8 cellular contexts compared by ENCODE assay signal in genomic region chr12:19757317-19757877, GRCh38.
DNase-seq lines count a peak whose midpoint lies in the region; ATAC-seq, FAIRE-seq and TF ChIP-seq lines count a peak whose summit lies in the region.

No MANE protein-coding gene starts in this region.

- H2BK15ac ChIP-seq in mesenchymal stem cell (ENCODE audit: low read depth, poor library complexity, severe bottlenecking) = no peak overlapping the region

- 3% methylated on average over 2 of the region's 7 CpGs for WGBS in mesenchymal stem cell

- no peak overlapping the region for H3K4me2 ChIP-seq in mesenchymal stem cell (ENCODE audit: low read length, poor library complexity, severe bottlenecking)

- peak; percentile 70 for TF ChIP-seq CTCF in cardiac fibroblast (IDR thresholded peaks at IDR 0.05; ENCODE audit: low read depth, low read length)

- H3K4ac ChIP-seq in mesenchymal stem cell (ENCODE audit: low read depth in 1 of 2, low read length in 2 of 2) = no peak overlapping the region

- no peak overlapping the region for H3K27ac ChIP-seq in mesenchymal stem cell (ENCODE audit: low read length, poor library complexity, severe bottlenecking)

- ATAC-seq in HG02588 (IDR thresholded peaks at IDR 0.05; ENCODE audit: unreplicated experiment) (no peak), GM18867 (IDR thresholded peaks at IDR 0.05; ENCODE audit: unreplicated experiment) (no peak), HG03095 (IDR thresholded peaks at IDR 0.05; ENCODE audit: unreplicated experiment) (no peak)

- DNase-seq in GM18507 (ENCODE audit: extremely low spot score, insufficient read length, low read depth) (no peak), NCI-H2029 (lab: John Stamatoyannopoulos, UW) (peak; percentile 1), cardiac fibroblast (ENCODE audit: low read depth in 2 of 2) (peak; percentile 70 to 78), mesenchymal stem cell (peak; percentile 63)

- no peak overlapping the region for H3K14ac ChIP-seq in mesenchymal stem cell (ENCODE audit: low read length in 2 of 2)

- H3K9me3 ChIP-seq in mesenchymal stem cell (ENCODE audit: control insufficient read depth, low read length) = peaks cover 12% of the 10 kb centered on the region

- no peak overlapping the region for H2BK5ac ChIP-seq in mesenchymal stem cell (ENCODE audit: low read depth, low read length, poor library complexity, severe bottlenecking)

- H2AFZ ChIP-seq in mesenchymal stem cell (ENCODE audit: low read depth, low read length) = no peak overlapping the region

- H3K4me3 ChIP-seq in cardiac fibroblast (replicated peaks in 1 of 2; ENCODE audit: low read depth in 2 of 2, low read length in 2 of 2) = no peak overlapping the region
- H3K4me3 ChIP-seq in mesenchymal stem cell (ENCODE audit: insufficient read depth in 1 of 2, low read depth in 1 of 2, low read length in 2 of 2) = no peak overlapping the region

- no peak overlapping the region for H2AK5ac ChIP-seq in mesenchymal stem cell (ENCODE audit: low read length, severe bottlenecking)

- no peak overlapping the region for H2BK12ac ChIP-seq in mesenchymal stem cell (ENCODE audit: low read length in 2 of 2)

- FAIRE-seq in A204.1 (lab: Jason Lieb, UNC) (peak; percentile 64), GM18507 (lab: Jason Lieb, UNC) (peak; percentile 24)

- no peak overlapping the region for H3K23ac ChIP-seq in mesenchymal stem cell (ENCODE audit: low read length in 2 of 2)

- H3K4me1 ChIP-seq in mesenchymal stem cell (ENCODE audit: control insufficient read depth, insufficient read depth, low read depth, low read length) = no peaks in the 10 kb centered on the region

- H3K27me3 ChIP-seq in mesenchymal stem cell (ENCODE audit: control insufficient read depth in 1 of 2, insufficient read depth in 1 of 2, low read length in 2 of 2) = no peaks in the 10 kb centered on the region

- no peak overlapping the region for H2BK120ac ChIP-seq in mesenchymal stem cell (ENCODE audit: low read depth, low read length)

- H4K8ac ChIP-seq in mesenchymal stem cell (ENCODE audit: low read length) = no peak overlapping the region

- no peak overlapping the region for H3K18ac ChIP-seq in mesenchymal stem cell (ENCODE audit: low read depth in 1 of 2, low read length in 2 of 2)

- H4K91ac ChIP-seq in mesenchymal stem cell (ENCODE audit: low read length) = no peak overlapping the region

- H3K79me1 ChIP-seq in mesenchymal stem cell (replicated peaks; ENCODE audit: low read length, poor library complexity, severe bottlenecking) = no peaks in the 10 kb centered on the region

- H3K36me3 ChIP-seq in mesenchymal stem cell (ENCODE audit: control insufficient read depth in 1 of 2, insufficient read depth in 2 of 2, low read depth in 1 of 2, low read length in 2 of 2) = no peaks in the 10 kb centered on the region

- H3K9ac ChIP-seq in mesenchymal stem cell (ENCODE audit: low read length) = peak overlapping the region; percentile 55
